ENCODE assay signal across 25 cellular contexts in genomic region chr6:132207991-132208390, GRCh38.
"Had no signal": no experiment of that assay in that cellular context is flagged by ENCODE, and none has a peak within 500 bp of the region (broad histone marks: within the 10 kb centered on the region; RNA-seq: fewer than 3 reads in every experiment).

No MANE protein-coding gene starts in this region.

- H3K79me2 ChIP-seq: parathyroid adenoma had no signal

- H2AFZ ChIP-seq: neural progenitor cell, parathyroid adenoma had no signal

- H3K27ac ChIP-seq: neural progenitor cell, ovary, parathyroid adenoma, psoas muscle, right lobe of liver, sigmoid colon, stomach, thoracic aorta, thyroid gland, tibial nerve, upper lobe of left lung, vagina had no signal

- H3K4me3 ChIP-seq: neural progenitor cell, ovary, psoas muscle, right lobe of liver, sigmoid colon, stomach, thoracic aorta, thyroid gland, tibial nerve, upper lobe of left lung, vagina had no signal

- H3K36me3 ChIP-seq: neural progenitor cell, ovary, right lobe of liver, sigmoid colon, stomach, thoracic aorta, thyroid gland, tibial nerve, upper lobe of left lung, vagina had no signal

- H3K9ac ChIP-seq: neural progenitor cell, parathyroid adenoma had no signal

- FAIRE-seq: small intestine, urothelium cell line had no signal

- H3K4me2 ChIP-seq: neural progenitor cell had no signal

- H3K27me3 ChIP-seq: neural progenitor cell, ovary, right lobe of liver, sigmoid colon, stomach, thyroid gland, tibial nerve, upper lobe of left lung, vagina had no signal

- H3K9me3 ChIP-seq: ovary, psoas muscle, right lobe of liver, sigmoid colon, stomach, thoracic aorta, thyroid gland, upper lobe of left lung, vagina had no signal

- H3K4me1 ChIP-seq: neural progenitor cell, parathyroid adenoma, psoas muscle, right lobe of liver, stomach, thyroid gland, tibial nerve, upper lobe of left lung had no signal

- DNase-seq: natural killer cell; occipital lobe; ovary; posterior cingulate gyrus; psoas muscle; right cardiac atrium; right lobe of liver; sigmoid colon; small intestine; stimulated activated CD4-positive, alpha-beta T cell treated with anti-CD3 and anti-CD28 coated beads, Interleukin-15, amount 100 ng/mL, for 24 hours; stimulated activated CD4-positive, alpha-beta T cell treated with anti-CD3 and anti-CD28 coated beads, Interleukin-2, amount 100 ng/mL, for 24 hours; stimulated activated CD4-positive, alpha-beta T cell treated with anti-CD3 and anti-CD28 coated beads, Interleukin-2, amount 100 ng/mL, for 48 hours; stimulated activated CD4-positive, alpha-beta T cell treated with anti-CD3 and anti-CD28 coated beads, Interleukin-4, amount 100 ng/mL, for 24 hours; stimulated activated naive B cell treated with anti-CD40 and anti-IgM and Interleukin-4, amounts not matched to agents 10 μg/mL and 1 μg/mL and 100 μg/mL, for 72 hours; stimulated activated naive CD4-positive, alpha-beta T cell treated with Interleukin-2 at 50 U/mL for 16 hours; stomach; thyroid gland; trophoblast cell; upper lobe of left lung had no signal
